ENCODE assay signal across 9 cellular contexts in the genomic region with DNA sequence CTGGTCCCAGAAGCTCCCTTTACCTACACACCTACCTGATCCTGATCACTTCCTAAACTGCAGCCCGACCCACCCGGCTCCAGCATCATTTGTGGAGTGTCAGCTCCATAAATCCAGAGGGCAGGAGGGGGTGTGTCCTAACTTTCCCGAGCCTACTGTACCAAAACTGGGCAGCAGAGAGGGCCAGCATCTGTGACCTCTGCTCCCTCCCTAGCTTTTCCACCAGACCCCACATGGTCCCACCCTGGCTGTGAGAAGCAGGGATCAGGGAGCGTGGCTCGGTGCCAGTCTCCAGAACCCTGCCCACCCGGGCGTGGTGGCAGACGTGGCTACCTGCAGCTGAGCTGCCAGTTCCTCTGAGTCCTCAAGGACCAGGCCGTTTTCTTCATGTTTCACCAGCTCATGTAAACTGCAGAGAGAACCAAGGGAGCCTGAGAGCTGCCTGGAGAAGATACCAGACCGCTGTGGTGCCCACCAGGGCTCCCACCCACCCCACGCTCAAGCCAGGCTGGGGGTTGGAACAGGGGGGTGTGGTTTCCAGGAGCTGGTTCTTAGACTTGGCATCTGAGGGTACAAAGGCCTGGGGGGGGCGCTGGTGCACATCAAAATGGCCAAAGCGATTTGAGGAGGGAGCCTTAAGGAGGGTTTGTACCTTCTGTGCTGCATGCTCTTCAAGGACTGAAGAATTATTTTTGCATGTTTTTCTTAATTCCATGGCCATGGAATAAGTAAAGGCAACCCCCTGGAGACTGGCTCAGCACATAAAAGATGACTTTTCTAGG.
"Had no signal": no experiment of that assay in that cellular context is flagged by ENCODE, and none has a peak within 500 bp of the region (broad histone marks: within the 10 kb centered on the region; RNA-seq: fewer than 3 reads in every experiment).

No MANE protein-coding gene starts in this region.

- H3K4me3 ChIP-seq: body of pancreas, hepatocyte, tibial artery had no signal

- ATAC-seq: body of pancreas had no signal

- H3K4me1 ChIP-seq: body of pancreas, tibial artery had no signal

- H3K9me3 Mint-ChIP-seq: activated naive CD4-positive, alpha-beta T cell treated with anti-CD3 and anti-CD28 coated beads, Interleukin-2, amount 50 U/mL, for 24 hours; activated T-helper 2 cell treated with anti-CD3 and anti-CD28 coated beads, Interferon-gamma antibody, Interleukin-2, Interleukin-4, amounts not matched to agents 10 μg/mL and 5 μg/mL and 100 μg/mL, durations not matched to agents 14 hours and 24 hours and 36 hours had no signal

- H3K4me2 ChIP-seq: hepatocyte had no signal

- H3K27ac Mint-ChIP-seq: activated T-helper 2 cell treated with anti-CD3 and anti-CD28 coated beads, Interferon-gamma antibody, Interleukin-2, Interleukin-4, amounts not matched to agents 10 μg/mL and 5 μg/mL and 100 μg/mL, durations not matched to agents 14 hours and 24 hours and 36 hours; mesothelial cell of epicardium had no signal

- H3K36me3 ChIP-seq: tibial artery had no signal

- H3K36me3 Mint-ChIP-seq: activated naive CD4-positive, alpha-beta T cell treated with anti-CD3 and anti-CD28 coated beads, Interleukin-2, amount 50 U/mL, for 24 hours; mesothelial cell of epicardium had no signal

- H3K27ac ChIP-seq: body of pancreas, hepatocyte, tibial artery had no signal

- H3K27me3 ChIP-seq: body of pancreas, hepatocyte had no signal

- H3K27me3 Mint-ChIP-seq: activated naive CD4-positive, alpha-beta T cell treated with anti-CD3 and anti-CD28 coated beads, Interleukin-2, amount 50 U/mL, for 24 hours had no signal

- H3K79me2 ChIP-seq: hepatocyte had no signal

- H3K9me3 ChIP-seq: body of pancreas, tibial artery had no signal

- DNase-seq: activated CD4-positive, alpha-beta T cell treated with anti-CD3 and anti-CD28 coated beads for 48 hours; body of pancreas; dermis blood vessel endothelial cell; retina; tibial artery had no signal

- H2AFZ ChIP-seq: hepatocyte had no signal

- H3K4me3 Mint-ChIP-seq: activated naive CD4-positive, alpha-beta T cell treated with anti-CD3 and anti-CD28 coated beads, Interleukin-2, amount 50 U/mL, for 24 hours; mesothelial cell of epicardium had no signal
